Comparison of ENCODE assay signal across 1 cellular context in genomic region chr3:197017003-197017402, GRCh38.
A peak's percentile ranks its signal among the peaks of the same experiment; 100 is the strongest.
TF ChIP-seq lines count a peak whose summit lies in the region.

No MANE protein-coding gene starts in this region.

TF ChIP-seq in K562, 482 proteins besides CTCF, POLR2A, EP300 and RAD21:
- no peak for TF ChIP-seq SMAD2 (IDR thresholded peaks at IDR 0.05; ENCODE audit: low read depth, low read length)
- TF ChIP-seq ZNF121 (CRISPR knock-in tag; conservative IDR thresholded peaks at IDR 0.05): no peak
- TF ChIP-seq NONO (IDR thresholded peaks at IDR 0.05; ENCODE audit: low read depth in 2 of 2, low read length in 1 of 2): no peak
- TF ChIP-seq ERF (CRISPR knock-in tag; IDR thresholded peaks at IDR 0.05): no peak
- TF ChIP-seq, protein P1, sequence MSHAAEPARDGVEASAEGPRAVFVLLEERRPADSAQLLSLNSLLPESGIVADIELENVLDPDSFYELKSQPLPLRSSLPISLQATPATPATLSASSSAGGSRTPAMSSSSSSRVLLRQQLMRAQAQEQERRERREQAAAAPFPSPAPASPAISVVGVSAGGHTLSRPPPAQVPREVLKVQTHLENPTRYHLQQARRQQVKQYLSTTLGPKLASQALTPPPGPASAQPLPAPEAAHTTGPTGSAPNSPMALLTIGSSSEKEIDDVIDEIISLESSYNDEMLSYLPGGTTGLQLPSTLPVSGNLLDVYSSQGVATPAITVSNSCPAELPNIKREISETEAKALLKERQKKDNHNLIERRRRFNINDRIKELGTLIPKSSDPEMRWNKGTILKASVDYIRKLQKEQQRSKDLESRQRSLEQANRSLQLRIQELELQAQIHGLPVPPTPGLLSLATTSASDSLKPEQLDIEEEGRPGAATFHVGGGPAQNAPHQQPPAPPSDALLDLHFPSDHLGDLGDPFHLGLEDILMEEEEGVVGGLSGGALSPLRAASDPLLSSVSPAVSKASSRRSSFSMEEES (CRISPR knock-in tag; IDR thresholded peaks at IDR 0.05): no peak
- no peak for TF ChIP-seq CBX2 (IDR thresholded peaks at IDR 0.05; ENCODE audit: insufficient read depth, low read length, poor library complexity, severe bottlenecking)
- no peak for TF ChIP-seq DIDO1 (tag; IDR thresholded peaks at IDR 0.05; ENCODE audit: low read depth)
- TF ChIP-seq POLR2G (IDR thresholded peaks at IDR 0.05; ENCODE audit: low read depth, low read length): peak; percentile 39
- TF ChIP-seq MLLT1 (IDR thresholded peaks at IDR 0.05): no peak
